8 cellular contexts compared by ENCODE assay signal in the genomic region with DNA sequence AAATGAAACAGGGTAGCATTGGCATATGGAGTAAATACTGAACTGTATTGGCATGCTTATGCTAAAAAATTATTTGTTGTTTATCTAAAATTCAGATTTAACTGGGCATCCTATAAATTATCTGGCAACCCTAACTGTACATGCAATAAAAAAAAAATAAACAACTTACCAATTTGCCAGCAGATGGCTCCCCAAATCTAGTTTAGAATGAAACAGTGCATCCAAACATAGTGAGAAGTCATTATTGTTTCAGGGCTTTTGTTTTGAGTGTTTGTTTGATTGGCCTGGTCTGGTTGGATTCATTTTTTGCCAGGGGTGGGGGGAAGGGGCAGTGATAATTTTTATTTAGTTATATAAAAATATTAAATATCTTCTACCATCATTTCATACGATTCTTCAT. TPM values are rescaled to one million over a fixed set of nuclear protein-coding genes. Genes with fewer than 3 reads are reported as not detected.
DNase-seq lines count a peak whose midpoint lies in the region; ATAC-seq and TF ChIP-seq lines count a peak whose summit lies in the region.

No MANE protein-coding gene starts in this region.

- H3K36me3 ChIP-seq in adrenal gland (replicated peaks in 1 of 2), result no peaks in the 10 kb centered on the region
- H3K36me3 ChIP-seq in lower lobe of right lung, result no peaks in the 10 kb centered on the region

- H3K27ac Mint-ChIP-seq in activated CD8-positive, alpha-beta memory T cell treated with anti-CD3 and anti-CD28 coated beads, Interleukin-2, amount 10 ng/mL, durations not matched to agents 7 days and 5 days, result no peak overlapping the region
- no peak overlapping the region for H3K27ac Mint-ChIP-seq in T-cell

- H3K27me3 ChIP-seq in adrenal gland (no peaks in the 10 kb centered on the region), lower lobe of right lung (ENCODE audit: low read depth) (no peaks in the 10 kb centered on the region)

- H3K4me3 ChIP-seq in adrenal gland, result no peak overlapping the region
- no peak overlapping the region for H3K4me3 ChIP-seq in lower lobe of right lung

- POLR2A ChIA-PET in T-cell (lab: Charles Lee), result no interaction called here

- CTCF ChIA-PET in activated CD8-positive, alpha-beta memory T cell treated with anti-CD3 and anti-CD28 coated beads, Interleukin-2, amount 10 ng/mL, durations not matched to agents 7 days and 5 days (lab: Charles Lee), result interaction anchor here (1.0 to 14.8 kb wide), 4 partner anchors 107 to 188 kb away, joined by 3 to 149 read pairs (median 11); no protein-coding TSS in a partner anchor
- CTCF ChIA-PET in T-cell (lab: Charles Lee), result interaction anchor here in 1 of 2 donors (0.5 kb wide), 1 partner anchor 83 kb away, joined by 3 read pairs; no protein-coding TSS in a partner anchor

- TF ChIP-seq CTCF in adrenal gland (IDR thresholded peaks at IDR 0.05) (peak; percentile 10 to 57 (median 38)), lower lobe of right lung (IDR thresholded peaks at IDR 0.05) (peak; percentile 36)

- intact Hi-C loops in adrenal gland (cut with DNase I), result loop anchor here (5.0 to 10.0 kb wide), 2 partner anchors 158 to 160 kb away; no protein-coding TSS in a partner anchor
- intact Hi-C loops in lower lobe of right lung (cut with DNase I), result no loop called here

- TF ChIP-seq POLR2A in adrenal gland (IDR thresholded peaks at IDR 0.05), result no peak

- no peaks in the 10 kb centered on the region for H3K9me3 ChIP-seq in adrenal gland (replicated peaks in 1 of 3)
- no peaks in the 10 kb centered on the region for H3K9me3 ChIP-seq in lower lobe of right lung

- peak; percentile 39 for ATAC-seq in activated CD8-positive, alpha-beta memory T cell treated with anti-CD3 and anti-CD28 coated beads, Interleukin-2, amount 10 ng/mL, durations not matched to agents 7 days and 5 days
- ATAC-seq in lower lobe of right lung (peak in 1 of 2 donors; percentile 56), HG03108 (IDR thresholded peaks at IDR 0.05; ENCODE audit: unreplicated experiment) (no peak), GM19324 (IDR thresholded peaks at IDR 0.05; ENCODE audit: low FRiP score, unreplicated experiment) (no peak), T-cell (replicated peaks in 1 of 4) (no peak)

- H3K36me3 Mint-ChIP-seq in activated CD8-positive, alpha-beta memory T cell treated with anti-CD3 and anti-CD28 coated beads, Interleukin-2, amount 10 ng/mL, durations not matched to agents 7 days and 5 days, result no peaks in the 10 kb centered on the region
- no peaks in the 10 kb centered on the region for H3K36me3 Mint-ChIP-seq in T-cell

- peaks cover 10% of the 10 kb centered on the region for H3K4me1 Mint-ChIP-seq in activated CD8-positive, alpha-beta memory T cell treated with anti-CD3 and anti-CD28 coated beads, Interleukin-2, amount 10 ng/mL, durations not matched to agents 7 days and 5 days
- peaks cover 0 to 8% (median 5%) of the 10 kb centered on the region in 3 donors for H3K4me1 Mint-ChIP-seq in T-cell

- peaks cover 15% of the 10 kb centered on the region for H3K27me3 Mint-ChIP-seq in activated CD8-positive, alpha-beta memory T cell treated with anti-CD3 and anti-CD28 coated beads, Interleukin-2, amount 10 ng/mL, durations not matched to agents 7 days and 5 days
- H3K27me3 Mint-ChIP-seq in T-cell, result peaks cover 0 to 3% of the 10 kb centered on the region in 2 donors

- no peak for DNase-seq in activated CD8-positive, alpha-beta memory T cell treated with anti-CD3 and anti-CD28 coated beads, Interleukin-2, amount 10 ng/mL, durations not matched to agents 7 days and 5 days
- DNase-seq in activated CD8-positive, alpha-beta memory T cell treated with anti-CD3 and anti-CD28 coated beads, Interleukin-2, amount 50 U/mL, for 4 hours, result no peak
- DNase-seq in NCI-H1105 treated with DMSO at 0.1 percent for 48 hours (lab: John Stamatoyannopoulos, UW) (peak; percentile 59), adrenal gland (no peak), lower lobe of right lung (no peak), T-cell (no peak)

- no peaks in the 10 kb centered on the region for H3K9me3 Mint-ChIP-seq in activated CD8-positive, alpha-beta memory T cell treated with anti-CD3 and anti-CD28 coated beads, Interleukin-2, amount 10 ng/mL, durations not matched to agents 7 days and 5 days (ENCODE audit: low read depth)
- H3K9me3 Mint-ChIP-seq in T-cell, result no peaks in the 10 kb centered on the region

- 81 to 93% (median 86%) methylated on average over 1 of the region's 1 CpG for WGBS in adrenal gland, 4 donors

- H3K4me1 ChIP-seq in adrenal gland (replicated peaks in 1 of 2) (peaks cover 2% of the 10 kb centered on the region in 2 donors), lower lobe of right lung (peaks cover 7% of the 10 kb centered on the region)

- H3K4me3 Mint-ChIP-seq in activated CD8-positive, alpha-beta memory T cell treated with anti-CD3 and anti-CD28 coated beads, Interleukin-2, amount 10 ng/mL, durations not matched to agents 7 days and 5 days, result no peak overlapping the region
- no peak overlapping the region for H3K4me3 Mint-ChIP-seq in T-cell

- H3K27ac ChIP-seq in adrenal gland (no peak overlapping the region), lower lobe of right lung (no peak overlapping the region)

RNA-seq across cellular contexts. Expression of a gene that starts 12.8 kb away (rescaled TPM):
- under 1 TPM; 0.42 to 0.55 TPM for total RNA-seq in activated CD8-positive, alpha-beta memory T cell treated with anti-CD3 and anti-CD28 coated beads, Interleukin-2, amount 10 ng/mL, durations not matched to agents 7 days and 5 days
- total RNA-seq in adrenal gland (1 to 10 TPM in 7 of 8 donors, under 1 TPM in 1; 0.91 to 5.2 (median 2.5) TPM), lower lobe of right lung (9.2 TPM), T-cell (1 to 10 TPM in 1 of 5 donors, under 1 TPM in 4; 0.28 to 1.0 (median 0.54) TPM)
- polyA plus RNA-seq in adrenal gland, result 1 to 10 TPM in 2 of 3 donors, under 1 TPM in 1; 0.79 to 2.1 (median 1.4) TPM
